ENCODE assay signal across 8 cellular contexts in the genomic region with DNA sequence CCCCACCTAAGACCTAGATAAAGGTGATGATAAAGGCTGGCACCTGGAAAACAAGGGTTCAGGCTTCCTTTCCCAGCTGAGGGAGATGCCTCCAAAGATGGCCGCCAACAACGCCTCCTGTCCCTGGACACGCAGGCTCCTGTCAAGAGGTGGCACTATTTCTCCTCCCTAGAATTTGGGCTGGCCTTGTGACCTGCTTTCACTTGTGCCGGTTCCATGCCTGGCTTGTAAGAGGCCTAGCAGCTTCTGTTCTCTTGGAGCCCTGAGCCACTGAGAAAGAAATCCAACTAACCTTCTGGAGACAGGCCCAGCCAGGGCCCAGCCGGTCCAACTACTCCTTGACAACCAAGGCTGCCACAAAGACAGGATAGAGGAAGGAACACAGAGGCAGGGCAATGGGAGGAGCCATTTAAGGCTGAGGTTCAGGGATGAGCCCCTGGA.
DNase-seq lines count a peak whose midpoint lies in the region; ATAC-seq and TF ChIP-seq lines count a peak whose summit lies in the region.

No MANE protein-coding gene starts in this region.

- H3K27me3 Mint-ChIP-seq in naive thymus-derived CD4-positive, alpha-beta T cell = peaks cover 0 to 3% (median 0%) of the 10 kb centered on the region in 5 donors

- H3K27ac ChIP-seq in esophagus squamous epithelium = peak overlapping the region in 2 of 4 donors; percentile 32 to 46
- H3K27ac ChIP-seq in naive thymus-derived CD4-positive, alpha-beta T cell (ENCODE audit: low read depth, low read length) = peak overlapping the region; percentile 13

- no peaks in the 10 kb centered on the region for H3K36me3 Mint-ChIP-seq in naive thymus-derived CD4-positive, alpha-beta T cell

- no peak for TF ChIP-seq POLR2A in esophagus squamous epithelium (IDR thresholded peaks at IDR 0.05)

- peak; percentile 24 to 78 (median 56) for TF ChIP-seq CTCF in esophagus squamous epithelium (IDR thresholded peaks at IDR 0.05)

- POLR2A ChIA-PET in naive thymus-derived CD4-positive, alpha-beta T cell (lab: Charles Lee) = no interaction called here

- H3K27ac Mint-ChIP-seq in naive thymus-derived CD4-positive, alpha-beta T cell = peak overlapping the region in 1 of 9 donors; percentile 27

- ATAC-seq in naive thymus-derived CD4-positive, alpha-beta T cell = peak; percentile 71
- no peak for ATAC-seq in GM21360 (IDR thresholded peaks at IDR 0.05; ENCODE audit: unreplicated experiment)

- H3K9me3 ChIP-seq in esophagus squamous epithelium = no peaks in the 10 kb centered on the region
- H3K9me3 ChIP-seq in naive thymus-derived CD4-positive, alpha-beta T cell (ENCODE audit: control insufficient read depth in 2 of 3, low read length in 3 of 3) = no peaks in the 10 kb centered on the region

- H3K4me1 Mint-ChIP-seq in naive thymus-derived CD4-positive, alpha-beta T cell = peaks cover 0 to 2% (median 0%) of the 10 kb centered on the region in 7 donors

- intact Hi-C loops in esophagus squamous epithelium (cut with DNase I) = no loop called here
- intact Hi-C loops in naive thymus-derived CD4-positive, alpha-beta T cell (cut with micrococcal nuclease) = loop anchor here (1.0 to 10.0 kb wide), 3 partner anchors 91 to 196 kb away; no protein-coding TSS in a partner anchor

- H3K4me3 ChIP-seq in esophagus squamous epithelium = no peak overlapping the region
- no peak overlapping the region for H3K4me3 ChIP-seq in naive thymus-derived CD4-positive, alpha-beta T cell (ENCODE audit: low read length)

- peak; percentile 14 for DNase-seq in NK-92 treated with Interleukin-12 subunit alpha and Interleukin-12 subunit beta, amount 100 ng/mL, for 24 hours (lab: John Stamatoyannopoulos, UW)
- DNase-seq in NK-92 (lab: John Stamatoyannopoulos, UW; ENCODE audit: unreplicated experiment) = no peak
- peak; percentile 32 for DNase-seq in NCI-H82 treated with DMSO at 0.1 percent for 48 hours (lab: John Stamatoyannopoulos, UW; ENCODE audit: unreplicated experiment)
- DNase-seq in activated T-cell treated with anti-CD3 and anti-CD28 coated beads for 24 hours (ENCODE audit: low read depth) = peak; percentile 46
- DNase-seq in esophagus squamous epithelium (lab: John Stamatoyannopoulos, UW) = no peak
- DNase-seq in naive thymus-derived CD4-positive, alpha-beta T cell = peak; percentile 14 to 62 (median 48)
- peak; percentile 68 for DNase-seq in stromal cell of bone marrow (ENCODE audit: low read depth)

- H3K4me1 ChIP-seq in esophagus squamous epithelium = peaks cover 0 to 13% (median 0%) of the 10 kb centered on the region in 3 donors
- no peaks in the 10 kb centered on the region for H3K4me1 ChIP-seq in naive thymus-derived CD4-positive, alpha-beta T cell (ENCODE audit: control insufficient read depth in 2 of 2, insufficient read depth in 2 of 2, low read length in 2 of 2)

- WGBS in esophagus squamous epithelium, 2 donors = 28 to 60% methylated on average over 1 to 5 of the region's 5 CpGs

- no peaks in the 10 kb centered on the region for H3K27me3 ChIP-seq in esophagus squamous epithelium
- no peaks in the 10 kb centered on the region for H3K27me3 ChIP-seq in naive thymus-derived CD4-positive, alpha-beta T cell (ENCODE audit: control insufficient read depth in 2 of 2, insufficient read depth in 2 of 2, low read length in 2 of 2)

- no peak overlapping the region for H3K4me3 Mint-ChIP-seq in naive thymus-derived CD4-positive, alpha-beta T cell

- H3K9me3 Mint-ChIP-seq in naive thymus-derived CD4-positive, alpha-beta T cell = no peaks in the 10 kb centered on the region

- CTCF ChIA-PET in naive thymus-derived CD4-positive, alpha-beta T cell (lab: Charles Lee) = interaction anchor here (0.6 to 1.3 kb wide), 3 partner anchors 68 to 1612 kb away, joined by 3 to 4 read pairs (median 4); no protein-coding TSS in a partner anchor

- no peaks in the 10 kb centered on the region for H3K36me3 ChIP-seq in esophagus squamous epithelium
- no peaks in the 10 kb centered on the region for H3K36me3 ChIP-seq in naive thymus-derived CD4-positive, alpha-beta T cell (ENCODE audit: control insufficient read depth in 2 of 3, insufficient read depth in 3 of 3, low read length in 3 of 3)

Comparison
In these comparisons a context has a peak if more than half of its experiments do, and no peak if none do; other contexts are left out.
1. DNase-seq: peak in NK-92 treated with Interleukin-12 subunit alpha and Interleukin-12 subunit beta, amount 100 ng/mL, for 24 hours (single experiment), NCI-H82 treated with DMSO at 0.1 percent for 48 hours (single experiment), activated T-cell treated with anti-CD3 and anti-CD28 coated beads for 24 hours (single experiment), naive thymus-derived CD4-positive, alpha-beta T cell (9 of 9) and stromal cell of bone marrow (single experiment); none in NK-92 (single experiment) and esophagus squamous epithelium (single experiment).